In genomic region chr4:145375416-145375815, GRCh38 we compare ENCODE assay signal across 21 cellular contexts.
DNase-seq lines count a peak whose midpoint lies in the region; FAIRE-seq and TF ChIP-seq lines count a peak whose summit lies in the region.
"Had no signal": no experiment of that assay in that cellular context is flagged by ENCODE, and none has a peak within 500 bp of the region (broad histone marks: within the 10 kb centered on the region; RNA-seq: fewer than 3 reads in every experiment).

No MANE protein-coding gene starts in this region.

- peak; percentile 66 for FAIRE-seq in bronchial epithelial cell (lab: Jason Lieb, UNC)
- FAIRE-seq: D721Med, GM19239, K562 had no signal

- intact Hi-C loops in activated T-helper 1 cell treated with anti-CD3 and anti-CD28 coated beads, Interleukin-12 subunit alpha, Interleukin-12 subunit beta, Interleukin-2, Interleukin-4 antibody, amounts not matched to agents 30 ng/mL and 10 ng/mL and 1 ng/mL, durations not matched to agents 14 hours and 24 hours and 36 hours (cut with micrococcal nuclease), result no loop called here

- no peak for TF ChIP-seq CTCF in bronchial epithelial cell (IDR thresholded peaks at IDR 0.05; ENCODE audit: insufficient read depth, low read length, severe bottlenecking)

- DNase-seq in NCI-H748 (lab: John Stamatoyannopoulos, UW; ENCODE audit: unreplicated experiment) (peak; percentile 46), NCI-H748 treated with DMSO at 0.1 percent for 48 hours (lab: John Stamatoyannopoulos, UW) (no peak), HuH-7.5 (ENCODE audit: low spot score) (peak; percentile 9), bronchial epithelial cell (ENCODE audit: low read depth) (no peak), HAP-1 (ENCODE audit: low spot score in 2 of 2) (no peak)
- DNase-seq in stimulated activated CD4-positive, alpha-beta T cell treated with anti-CD3 and anti-CD28 coated beads, Interleukin-12 subunit alpha, Interleukin-12 subunit beta, amount 100 ng/mL, for 4 hours, result no peak
- DNase-seq in activated T-helper 1 cell treated with anti-CD3 and anti-CD28 coated beads, Interleukin-12 subunit alpha, Interleukin-12 subunit beta, Interleukin-2, Interleukin-4 antibody, amounts not matched to agents 30 ng/mL and 10 ng/mL and 1 ng/mL, durations not matched to agents 14 hours and 24 hours and 36 hours (ENCODE audit: low spot score), result no peak
- no peak for DNase-seq in NK-92 treated with Interleukin-12 subunit alpha and Interleukin-12 subunit beta, amount 100 ng/mL, for 24 hours (lab: John Stamatoyannopoulos, UW)
- DNase-seq: 8988T; CD4-positive, CD25-positive, alpha-beta regulatory T cell; CD8-positive, alpha-beta memory T cell; COR-L47; GDM1; GM23248; HFFc6; IMR-90 had no signal

- H3K27me3 ChIP-seq in bronchial epithelial cell (ENCODE audit: control insufficient read depth, insufficient read depth, low read length), result no peaks in the 10 kb centered on the region
- H3K27me3 ChIP-seq in HAP-1 (ENCODE audit: low read depth), result no peaks in the 10 kb centered on the region
- H3K27me3 ChIP-seq: BLaER1 treated with 17β-estradiol and CSF1 and Interleukin-3, amounts not matched to agents 10 nM and 100 nM had no signal

- H3K4me1 ChIP-seq in HAP-1, result no peaks in the 10 kb centered on the region
- H3K4me1 ChIP-seq: BLaER1 treated with 17β-estradiol and CSF1 and Interleukin-3, amounts not matched to agents 10 nM and 100 nM had no signal

- H3K9me3 Mint-ChIP-seq in activated T-helper 1 cell treated with anti-CD3 and anti-CD28 coated beads, Interleukin-12 subunit alpha, Interleukin-12 subunit beta, Interleukin-2, Interleukin-4 antibody, amounts not matched to agents 30 ng/mL and 10 ng/mL and 1 ng/mL, durations not matched to agents 14 hours and 24 hours and 36 hours, result no peaks in the 10 kb centered on the region
- H3K9me3 Mint-ChIP-seq: HFFc6 had no signal

- H3K4me3 ChIP-seq in bronchial epithelial cell (ENCODE audit: low read depth, low read length), result no peak overlapping the region
- no peak overlapping the region for H3K4me3 ChIP-seq in HAP-1
- H3K4me3 ChIP-seq: BLaER1 treated with 17β-estradiol and CSF1 and Interleukin-3, amounts not matched to agents 10 nM and 100 nM; GM23248; K562 had no signal

- H3K36me3 ChIP-seq in bronchial epithelial cell (ENCODE audit: control insufficient read depth, insufficient read depth, low read length) (no peaks in the 10 kb centered on the region), HAP-1 (replicated peaks) (no peaks in the 10 kb centered on the region)
- H3K36me3 ChIP-seq: BLaER1 treated with 17β-estradiol and CSF1 and Interleukin-3, amounts not matched to agents 10 nM and 100 nM had no signal

- no peak overlapping the region for H3K27ac Mint-ChIP-seq in activated T-helper 1 cell treated with anti-CD3 and anti-CD28 coated beads, Interleukin-12 subunit alpha, Interleukin-12 subunit beta, Interleukin-2, Interleukin-4 antibody, amounts not matched to agents 30 ng/mL and 10 ng/mL and 1 ng/mL, durations not matched to agents 14 hours and 24 hours and 36 hours
- H3K27ac Mint-ChIP-seq: B cell; CD4-positive, CD25-positive, alpha-beta regulatory T cell; CD8-positive, alpha-beta memory T cell; HFFc6 had no signal

- no peaks in the 10 kb centered on the region for H3K9me3 ChIP-seq in HAP-1
- H3K9me3 ChIP-seq: BLaER1 treated with 17β-estradiol and CSF1 and Interleukin-3, amounts not matched to agents 10 nM and 100 nM had no signal

- in situ Hi-C loops in HAP-1 (cut with MboI; ENCODE audit: low sequenced_read_pairs), result no loop called here

- H3K4me3 Mint-ChIP-seq in activated T-helper 1 cell treated with anti-CD3 and anti-CD28 coated beads, Interleukin-12 subunit alpha, Interleukin-12 subunit beta, Interleukin-2, Interleukin-4 antibody, amounts not matched to agents 30 ng/mL and 10 ng/mL and 1 ng/mL, durations not matched to agents 14 hours and 24 hours and 36 hours, result no peak overlapping the region
- H3K4me3 Mint-ChIP-seq: B cell; CD4-positive, CD25-positive, alpha-beta regulatory T cell; CD8-positive, alpha-beta memory T cell; HFFc6 had no signal

- no peaks in the 10 kb centered on the region for H3K4me1 Mint-ChIP-seq in activated T-helper 1 cell treated with anti-CD3 and anti-CD28 coated beads, Interleukin-12 subunit alpha, Interleukin-12 subunit beta, Interleukin-2, Interleukin-4 antibody, amounts not matched to agents 30 ng/mL and 10 ng/mL and 1 ng/mL, durations not matched to agents 14 hours and 24 hours and 36 hours (ENCODE audit: low read depth)
- H3K4me1 Mint-ChIP-seq: B cell; CD4-positive, CD25-positive, alpha-beta regulatory T cell had no signal

- H3K36me3 Mint-ChIP-seq in activated T-helper 1 cell treated with anti-CD3 and anti-CD28 coated beads, Interleukin-12 subunit alpha, Interleukin-12 subunit beta, Interleukin-2, Interleukin-4 antibody, amounts not matched to agents 30 ng/mL and 10 ng/mL and 1 ng/mL, durations not matched to agents 14 hours and 24 hours and 36 hours (ENCODE audit: low read depth), result no peaks in the 10 kb centered on the region
- H3K36me3 Mint-ChIP-seq: CD4-positive, CD25-positive, alpha-beta regulatory T cell; CD8-positive, alpha-beta memory T cell had no signal

- no peaks in the 10 kb centered on the region for H3K27me3 Mint-ChIP-seq in activated T-helper 1 cell treated with anti-CD3 and anti-CD28 coated beads, Interleukin-12 subunit alpha, Interleukin-12 subunit beta, Interleukin-2, Interleukin-4 antibody, amounts not matched to agents 30 ng/mL and 10 ng/mL and 1 ng/mL, durations not matched to agents 14 hours and 24 hours and 36 hours (ENCODE audit: insufficient read depth)
- H3K27me3 Mint-ChIP-seq: B cell; CD4-positive, CD25-positive, alpha-beta regulatory T cell had no signal

Comparison
In these comparisons a context has a peak if more than half of its experiments do, and no peak if none do; other contexts are left out.
1. DNase-seq: peak in NCI-H748 (single experiment) and HuH-7.5 (single experiment); none in NCI-H748 treated with DMSO at 0.1 percent for 48 hours (single experiment), bronchial epithelial cell (single experiment), stimulated activated CD4-positive, alpha-beta T cell treated with anti-CD3 and anti-CD28 coated beads, Interleukin-12 subunit alpha, Interleukin-12 subunit beta, amount 100 ng/mL, for 4 hours (single experiment), activated T-helper 1 cell treated with anti-CD3 and anti-CD28 coated beads, Interleukin-12 subunit alpha, Interleukin-12 subunit beta, Interleukin-2, Interleukin-4 antibody, amounts not matched to agents 30 ng/mL and 10 ng/mL and 1 ng/mL, durations not matched to agents 14 hours and 24 hours and 36 hours (single experiment), HAP-1 (0 of 2) and NK-92 treated with Interleukin-12 subunit alpha and Interleukin-12 subunit beta, amount 100 ng/mL, for 24 hours (single experiment).